Comparison of ENCODE assay signal across 16 cellular contexts in the genomic region with DNA sequence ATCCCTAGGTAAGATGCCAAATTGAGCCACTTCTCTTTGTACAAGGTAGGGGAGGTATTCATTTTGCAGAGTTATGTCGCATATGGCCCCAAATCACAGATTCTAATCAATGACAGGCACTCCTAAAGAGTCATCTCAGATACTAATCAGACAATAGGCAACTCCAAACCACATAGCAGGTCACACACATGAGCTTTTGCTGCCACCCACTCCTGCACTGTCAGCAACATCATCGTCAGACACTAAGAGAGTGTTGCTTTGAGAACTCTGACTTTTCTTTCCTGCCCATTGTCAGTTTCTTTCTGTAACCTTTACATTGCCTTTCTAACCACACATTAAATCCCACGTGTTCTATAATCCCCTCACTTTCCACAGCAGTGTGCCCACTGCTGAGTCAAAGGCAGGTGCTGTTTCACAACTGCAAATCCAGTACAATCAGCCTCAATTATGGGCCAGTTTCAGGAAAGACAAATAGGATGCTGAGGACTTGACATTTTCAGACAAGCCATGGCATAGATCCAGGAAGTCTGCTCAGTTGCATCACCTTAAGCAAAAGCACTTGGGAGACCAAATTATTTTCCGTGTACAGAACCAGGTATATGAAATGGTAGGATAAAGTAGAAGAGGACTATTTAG. TPM values are rescaled to one million over a fixed set of nuclear protein-coding genes. Genes with fewer than 3 reads are reported as not detected.
A peak's percentile ranks its signal among the peaks of the same experiment; 100 is the strongest.
DNase-seq lines count a peak whose midpoint lies in the region; ATAC-seq and TF ChIP-seq lines count a peak whose summit lies in the region.
"Had no signal": no experiment of that assay in that cellular context is flagged by ENCODE, and none has a peak within 500 bp of the region (broad histone marks: within the 10 kb centered on the region; RNA-seq: fewer than 3 reads in every experiment).

No MANE protein-coding gene starts in this region.

- TF ChIP-seq CTCF in psoas muscle (IDR thresholded peaks at IDR 0.05), result no peak

- no peak overlapping the region for H3K27ac ChIP-seq in psoas muscle

- H3K4me1 ChIP-seq in psoas muscle, result no peaks in the 10 kb centered on the region

- H3K27me3 ChIP-seq in psoas muscle (ENCODE audit: insufficient read depth in 3 of 3, low read length in 2 of 3), result peaks cover 0 to 57% (median 0%) of the 10 kb centered on the region in 3 donors

- intact Hi-C loops in psoas muscle (cut with DNase I), result no loop called here

- WGBS in psoas muscle, 3 donors, result 51 to 70% (median 67%) methylated on average over 4 of the region's 4 CpGs

- H3K4me3 ChIP-seq in skeletal muscle cell (ENCODE audit: low read depth, low read length) (no peak overlapping the region), psoas muscle (no peak overlapping the region)
- H3K4me3 ChIP-seq: lung had no signal

- no peaks in the 10 kb centered on the region for H3K9me3 ChIP-seq in psoas muscle

- peak; percentile 22 to 23 for DNase-seq in activated T-cell treated with anti-CD3 and anti-CD28 coated beads, Interleukin-2, amount 50 U/mL, for 48 hours
- DNase-seq in activated T-cell treated with anti-CD3 and anti-CD28 coated beads, Interleukin-2, amount 50 U/mL, for 1 hour, result no peak
- DNase-seq in NCI-H2227 (lab: John Stamatoyannopoulos, UW; ENCODE audit: unreplicated experiment) (peak; percentile 66), dermis blood vessel endothelial cell (peak; percentile 13), skeletal muscle cell (ENCODE audit: low read depth) (peak; percentile 78), psoas muscle (no peak), HuH-7 (ENCODE audit: low spot score) (no peak)
- DNase-seq: activated naive CD4-positive, alpha-beta T cell treated with anti-CD3 and anti-CD28 coated beads, Interleukin-2, amount 50 U/mL, for 16 hours; DMS 273 treated with DMSO at 0.1 percent for 48 hours; erythroblast; NCI-H226; T-helper 1 cell had no signal

- H3K36me3 ChIP-seq in psoas muscle (ENCODE audit: insufficient read depth in 1 of 2, low read depth in 1 of 2), result no peaks in the 10 kb centered on the region

- ATAC-seq in activated CD4-positive, CD25-positive, alpha-beta regulatory T cell treated with anti-CD3 and anti-CD28 coated beads, Interleukin-2, amount 50 U/mL, for 24 hours, result no peak
- no peak for ATAC-seq in psoas muscle

RNA-seq across cellular contexts. Expression of a gene that starts 23.5 kb away (rescaled TPM):
- not detected in 2 replicates for total RNA-seq in dermis blood vessel endothelial cell
- not detected for total RNA-seq in psoas muscle
- polyA plus RNA-seq in psoas muscle, result under 1 TPM in 1 of 3 donors, not detected in 2; 0.09 TPM
- total RNA-seq: cerebellum, urinary bladder had no signal
- polyA plus RNA-seq: urinary bladder had no signal

RNA-seq across cellular contexts. Expression of a gene that starts 42.4 kb away (rescaled TPM):
- total RNA-seq in dermis blood vessel endothelial cell (0.28 TPM in 1 of 2 replicates, not detected in the other), psoas muscle (1 to 10 TPM in 1 of 4 donors, under 1 TPM in 2, not detected in 1; 0.39 to 1.7 (median 0.95) TPM)
- polyA plus RNA-seq in psoas muscle, result 1 to 10 TPM in 1 of 3 donors, under 1 TPM in 2; 0.69 to 1.2 (median 0.70) TPM

RNA-seq across cellular contexts. Expression of a gene that starts 47.7 kb away (rescaled TPM):
- total RNA-seq in dermis blood vessel endothelial cell (597 and 724 TPM in 2 replicates), psoas muscle (100 to 1,000 TPM; 182 to 273 (median 218) TPM)
- 100 to 1,000 TPM; 342 to 524 (median 422) TPM for polyA plus RNA-seq in psoas muscle

Comparison
In these comparisons a context has a peak if more than half of its experiments do, and no peak if none do; other contexts are left out.
1. DNase-seq: peak in activated T-cell treated with anti-CD3 and anti-CD28 coated beads, Interleukin-2, amount 50 U/mL, for 48 hours (2 of 2), NCI-H2227 (single experiment), dermis blood vessel endothelial cell (single experiment) and skeletal muscle cell (single experiment); none in activated T-cell treated with anti-CD3 and anti-CD28 coated beads, Interleukin-2, amount 50 U/mL, for 1 hour (single experiment), psoas muscle (0 of 2) and HuH-7 (single experiment).